ENCODE assay signal across 15 cellular contexts in the genomic region with DNA sequence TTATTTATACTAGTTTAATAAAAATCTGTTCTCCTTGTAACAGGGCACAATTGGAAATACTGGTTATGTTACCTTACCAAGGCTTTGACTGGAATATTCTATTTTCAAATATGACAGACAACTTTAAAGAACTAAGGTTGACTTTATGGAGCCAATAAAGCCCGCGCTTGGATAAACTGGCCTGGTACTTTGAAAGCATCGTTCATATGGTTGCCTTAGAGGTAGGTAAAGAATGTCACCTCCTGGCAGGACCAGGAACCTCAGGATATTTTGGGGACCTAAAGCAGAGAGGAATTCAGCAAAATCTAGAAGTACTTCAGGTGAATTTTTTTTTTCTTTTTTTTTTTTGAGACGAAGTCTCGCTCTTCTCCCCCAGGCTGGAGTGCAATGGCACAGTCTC.
"Had no signal": no experiment of that assay in that cellular context is flagged by ENCODE, and none has a peak within 500 bp of the region (broad histone marks: within the 10 kb centered on the region; RNA-seq: fewer than 3 reads in every experiment).

No MANE protein-coding gene starts in this region.

- H3K9me3 ChIP-seq: heart right ventricle, suprapubic skin had no signal

- H3K4me1 ChIP-seq: heart right ventricle, suprapubic skin had no signal

- H3K27ac Mint-ChIP-seq: activated naive CD4-positive, alpha-beta T cell treated with anti-CD3 and anti-CD28 coated beads, Interleukin-2, amount 50 U/mL, for 24 hours; natural killer cell; type B pancreatic cell had no signal

- H3K27me3 Mint-ChIP-seq: activated naive CD4-positive, alpha-beta T cell treated with anti-CD3 and anti-CD28 coated beads, Interleukin-2, amount 50 U/mL, for 24 hours; type B pancreatic cell had no signal

- H3K27ac ChIP-seq: heart right ventricle, suprapubic skin had no signal

- H3K27me3 ChIP-seq: heart right ventricle, suprapubic skin had no signal

- H3K9me3 Mint-ChIP-seq: natural killer cell, type B pancreatic cell had no signal

- DNase-seq: activated T-cell treated with anti-CD3 and anti-CD28 coated beads, Interleukin-2, amount 50 U/mL, for 1 hour; cerebellar nuclear complex; foreskin melanocyte; heart right ventricle; islet precursor cell; natural killer cell; occipital lobe; stimulated activated CD4-positive, alpha-beta T cell treated with anti-CD3 and anti-CD28 coated beads, Interleukin-4, amount 100 ng/mL, for 1 hour; stimulated activated CD8-positive, alpha-beta memory T cell treated with anti-CD3 and anti-CD28 coated beads, Interleukin-4, amount 100 ng/mL, for 48 hours; stimulated activated naive CD8-positive, alpha-beta T cell treated with anti-CD3 and anti-CD28 coated beads, Interleukin-15, Interleukin-2, amounts not matched to agents 100 U/mL and 50 U/mL, for 24 hours had no signal

- H3K4me3 ChIP-seq: heart right ventricle, suprapubic skin had no signal

- H3K36me3 Mint-ChIP-seq: activated naive CD4-positive, alpha-beta T cell treated with anti-CD3 and anti-CD28 coated beads, Interleukin-2, amount 50 U/mL, for 24 hours; natural killer cell; type B pancreatic cell had no signal

- ATAC-seq: activated CD4-positive, CD25-positive, alpha-beta regulatory T cell treated with anti-CD3 and anti-CD28 coated beads, Interleukin-2, amount 50 U/mL, for 24 hours; heart right ventricle; left lobe of liver; natural killer cell; stimulated activated naive CD8-positive, alpha-beta T cell treated with anti-CD3 and anti-CD28 coated beads, Interleukin-15, Interleukin-2, amounts not matched to agents 100 U/mL and 50 U/mL, for 24 hours had no signal

- H3K36me3 ChIP-seq: heart right ventricle, suprapubic skin had no signal

- H3K4me3 Mint-ChIP-seq: activated naive CD4-positive, alpha-beta T cell treated with anti-CD3 and anti-CD28 coated beads, Interleukin-2, amount 50 U/mL, for 24 hours; natural killer cell; type B pancreatic cell had no signal
